Comparison of ENCODE assay signal across 1 cellular context in genomic region chr1:89843279-89844121, GRCh38.
TF ChIP-seq lines count a peak whose summit lies in the region.

No MANE protein-coding gene starts in this region.

TF ChIP-seq in WTC11, 78 proteins besides CTCF, POLR2A, EP300 and RAD21 (continued from another document):
- TF ChIP-seq HMGXB4 (CRISPR knock-in tag; IDR thresholded peaks at IDR 0.05) = peak; percentile 58
- TF ChIP-seq JAZF1 (CRISPR knock-in tag; IDR thresholded peaks at IDR 0.05) = no peak
- no peak for TF ChIP-seq ATF6 (CRISPR knock-in tag; IDR thresholded peaks at IDR 0.05)
- no peak for TF ChIP-seq TEAD1 (CRISPR knock-in tag; IDR thresholded peaks at IDR 0.05)
- TF ChIP-seq SMAD3 (CRISPR knock-in tag; IDR thresholded peaks at IDR 0.05; ENCODE audit: borderline replicate concordance) = no peak
- peak; percentile 80 for TF ChIP-seq PRDM15 (CRISPR knock-in tag; IDR thresholded peaks at IDR 0.05)
- TF ChIP-seq NR1H2 (CRISPR knock-in tag; IDR thresholded peaks at IDR 0.05) = no peak
- TF ChIP-seq CREM (CRISPR knock-in tag; IDR thresholded peaks at IDR 0.05) = no peak
- TF ChIP-seq E2F5 (CRISPR knock-in tag; IDR thresholded peaks at IDR 0.05) = no peak
- TF ChIP-seq ZBTB43 (CRISPR knock-in tag; IDR thresholded peaks at IDR 0.05) = no peak
- TF ChIP-seq JUN (CRISPR knock-in tag; IDR thresholded peaks at IDR 0.05) = no peak
- no peak for TF ChIP-seq ETV6 (CRISPR knock-in tag; IDR thresholded peaks at IDR 0.05)
- TF ChIP-seq CBFB (CRISPR knock-in tag; IDR thresholded peaks at IDR 0.05; ENCODE audit: low read depth) = 0 out of 2 replicates have a peak, but pooled peaks have one; percentile 26
- no peak for TF ChIP-seq SP1 (CRISPR knock-in tag; conservative IDR thresholded peaks at IDR 0.05)
- 0 out of 2 replicates have a peak, but pooled peaks have one; percentile 35 for TF ChIP-seq ATF1 (CRISPR knock-in tag; IDR thresholded peaks at IDR 0.05)
- no peak for TF ChIP-seq ZSCAN18 (CRISPR knock-in tag; IDR thresholded peaks at IDR 0.05)
